In the genomic region with DNA sequence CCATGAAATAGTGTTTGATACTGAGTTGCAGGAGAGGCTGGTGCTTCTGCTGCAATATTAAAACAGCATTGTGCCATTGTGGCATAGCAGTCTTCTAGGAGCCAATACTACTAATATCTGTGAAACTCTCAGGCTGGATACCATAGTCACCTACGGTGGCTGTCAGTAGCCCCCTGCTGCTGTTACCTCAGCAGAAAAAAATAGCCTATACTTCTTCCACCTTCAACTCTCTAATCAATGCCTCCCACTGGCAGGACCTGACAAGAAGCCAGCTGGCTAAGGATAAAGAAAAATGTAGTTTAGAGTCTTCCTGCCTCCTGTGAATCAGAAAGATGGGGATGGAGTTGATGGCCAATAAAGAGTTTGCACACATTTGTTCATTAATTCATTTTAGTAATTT, we compare ENCODE assay signal across 18 cellular contexts.
"Had no signal": no experiment of that assay in that cellular context is flagged by ENCODE, and none has a peak within 500 bp of the region (broad histone marks: within the 10 kb centered on the region; RNA-seq: fewer than 3 reads in every experiment).

No MANE protein-coding gene starts in this region.

- H3K4me1 ChIP-seq: colonic mucosa, foreskin keratinocyte, lower lobe of right lung had no signal

- ATAC-seq: effector memory CD8-positive, alpha-beta T cell; foreskin keratinocyte; left colon; left lobe of liver; lower lobe of right lung; mucosa of descending colon had no signal

- H3K27me3 ChIP-seq: colonic mucosa, esophagus muscularis mucosa, foreskin keratinocyte, heart right ventricle had no signal

- H3K9me3 ChIP-seq: colonic mucosa, esophagus muscularis mucosa, heart right ventricle, left ventricle myocardium inferior, lower lobe of right lung, mucosa of descending colon had no signal

- H3K27ac ChIP-seq: colonic mucosa, esophagus muscularis mucosa, foreskin keratinocyte, heart right ventricle, lower lobe of right lung had no signal

- H3K36me3 ChIP-seq: colonic mucosa, esophagus muscularis mucosa, heart right ventricle, left ventricle myocardium inferior, lower lobe of right lung had no signal

- H3K4me3 ChIP-seq: colonic mucosa, esophagus muscularis mucosa, heart right ventricle, left ventricle myocardium inferior, lower lobe of right lung, mucosa of descending colon had no signal

- DNase-seq: colonic mucosa; cortex of kidney; effector CD8-positive, alpha-beta T cell; effector memory CD8-positive, alpha-beta T cell; foreskin keratinocyte; glutamatergic neuron; head of caudate nucleus; heart right ventricle; hippocampal formation; left colon; left ventricle myocardium inferior; lower lobe of right lung; mesenchymal stem cell; midbrain; mucosa of descending colon; naive B cell had no signal
